ENCODE assay signal across 1 cellular context in genomic region chr12:12533238-12533829, GRCh38.
TF ChIP-seq lines count a peak whose summit lies in the region.

No MANE protein-coding gene starts in this region.

TF ChIP-seq in HEK293, 187 proteins besides CTCF, POLR2A, EP300 and RAD21 (continued from another document):
- TF ChIP-seq BCL6B (tag by site-specific recombination; IDR thresholded peaks at IDR 0.05): no peak
- no peak for TF ChIP-seq ZNF302 (tag by site-specific recombination; IDR thresholded peaks at IDR 0.05; ENCODE audit: low read depth)
- no peak for TF ChIP-seq ZNF580 (tag by site-specific recombination; IDR thresholded peaks at IDR 0.05)
- TF ChIP-seq HOXD13 (CRISPR knock-in tag; IDR thresholded peaks at IDR 0.05; ENCODE audit: borderline replicate concordance): no peak
- peak; percentile 46; the same call in 1 of the 2 replicates for TF ChIP-seq KLF1 (tag by site-specific recombination; IDR thresholded peaks at IDR 0.05)
